13 cellular contexts compared by ENCODE assay signal in genomic region chr12:47228802-47229201, GRCh38.
DNase-seq lines count a peak whose midpoint lies in the region; ATAC-seq and TF ChIP-seq lines count a peak whose summit lies in the region.
"Had no signal": no experiment of that assay in that cellular context is flagged by ENCODE, and none has a peak within 500 bp of the region (broad histone marks: within the 10 kb centered on the region; RNA-seq: fewer than 3 reads in every experiment).

No MANE protein-coding gene starts in this region.

- 90 to 96% (median 95%) methylated on average over 4 of the region's 4 CpGs for WGBS in spleen, 5 donors

- peaks cover 82% of the 10 kb centered on the region for H3K4me1 Mint-ChIP-seq in activated naive CD4-positive, alpha-beta T cell treated with anti-CD3 and anti-CD28 coated beads, Interleukin-2, amount 10 ng/mL, durations not matched to agents 7 days and 5 days
- peaks cover 70 to 86% (median 85%) of the 10 kb centered on the region in 3 donors for H3K4me1 Mint-ChIP-seq in CD8-positive, alpha-beta memory T cell
- peaks cover 66% of the 10 kb centered on the region for H3K4me1 Mint-ChIP-seq in activated naive CD8-positive, alpha-beta T cell treated with anti-CD3 and anti-CD28 coated beads, Interleukin-2, amount 10 ng/mL, durations not matched to agents 7 days and 5 days
- peaks cover 26 to 89% (median 71%) of the 10 kb centered on the region in 4 donors for H3K4me1 Mint-ChIP-seq in naive thymus-derived CD8-positive, alpha-beta T cell

- H3K27me3 ChIP-seq in CD8-positive, alpha-beta memory T cell (ENCODE audit: insufficient read depth, low read length, poor library complexity, severe bottlenecking): no peaks in the 10 kb centered on the region
- no peaks in the 10 kb centered on the region for H3K27me3 ChIP-seq in spleen (replicated peaks in 1 of 7)
- H3K27me3 ChIP-seq: BLaER1 had no signal

- H3K27me3 Mint-ChIP-seq in activated naive CD4-positive, alpha-beta T cell treated with anti-CD3 and anti-CD28 coated beads, Interleukin-2, amount 10 ng/mL, durations not matched to agents 7 days and 5 days: no peaks in the 10 kb centered on the region
- no peaks in the 10 kb centered on the region for H3K27me3 Mint-ChIP-seq in CD8-positive, alpha-beta memory T cell
- no peaks in the 10 kb centered on the region for H3K27me3 Mint-ChIP-seq in activated naive CD8-positive, alpha-beta T cell treated with anti-CD3 and anti-CD28 coated beads, Interleukin-2, amount 10 ng/mL, durations not matched to agents 7 days and 5 days
- no peaks in the 10 kb centered on the region for H3K27me3 Mint-ChIP-seq in naive thymus-derived CD8-positive, alpha-beta T cell

- CTCF ChIA-PET in activated naive CD4-positive, alpha-beta T cell treated with anti-CD3 and anti-CD28 coated beads, Interleukin-2, amount 10 ng/mL, durations not matched to agents 7 days and 5 days (lab: Charles Lee): interaction anchor here (2.2 kb wide), 1 partner anchor 169 kb away, joined by 5 read pairs; no protein-coding TSS in a partner anchor
- CTCF ChIA-PET in CD8-positive, alpha-beta memory T cell (lab: Charles Lee): interaction anchor here (1.6 to 2.4 kb wide), 2 partner anchors 10 to 169 kb away, joined by 11 to 12 read pairs; no protein-coding TSS in a partner anchor

- no peak for TF ChIP-seq POLR2A in spleen (IDR thresholded peaks at IDR 0.05)

- H3K27ac ChIP-seq in CD8-positive, alpha-beta memory T cell (ENCODE audit: low read depth, low read length): no peak overlapping the region
- no peak overlapping the region for H3K27ac ChIP-seq in spleen
- H3K27ac ChIP-seq: BLaER1 had no signal

- H3K4me3 Mint-ChIP-seq in activated naive CD4-positive, alpha-beta T cell treated with anti-CD3 and anti-CD28 coated beads, Interleukin-2, amount 10 ng/mL, durations not matched to agents 7 days and 5 days: no peak overlapping the region
- H3K4me3 Mint-ChIP-seq in CD8-positive, alpha-beta memory T cell: peak overlapping the region in 2 of 7 donors; percentile 11 to 24
- peak overlapping the region; percentile 29 for H3K4me3 Mint-ChIP-seq in activated naive CD8-positive, alpha-beta T cell treated with anti-CD3 and anti-CD28 coated beads, Interleukin-2, amount 10 ng/mL, durations not matched to agents 7 days and 5 days
- peak overlapping the region in 7 of 10 donors; percentile 15 to 72 (median 51) for H3K4me3 Mint-ChIP-seq in naive thymus-derived CD8-positive, alpha-beta T cell

- peaks cover 65% of the 10 kb centered on the region for H3K4me1 ChIP-seq in CD8-positive, alpha-beta memory T cell (ENCODE audit: insufficient read depth, low read length)
- H3K4me1 ChIP-seq in spleen: peaks cover 8 to 72% (median 26%) of the 10 kb centered on the region in 6 donors
- H3K4me1 ChIP-seq: BLaER1 had no signal

- intact Hi-C loops in spleen (cut with DNase I; ENCODE audit: low total_unique reads): no loop called here

- H3K27ac Mint-ChIP-seq in activated naive CD4-positive, alpha-beta T cell treated with anti-CD3 and anti-CD28 coated beads, Interleukin-2, amount 10 ng/mL, durations not matched to agents 7 days and 5 days: peak overlapping the region; percentile 65
- peak overlapping the region in 7 of 8 donors; percentile 23 to 88 (median 80) for H3K27ac Mint-ChIP-seq in CD8-positive, alpha-beta memory T cell
- H3K27ac Mint-ChIP-seq in activated naive CD8-positive, alpha-beta T cell treated with anti-CD3 and anti-CD28 coated beads, Interleukin-2, amount 10 ng/mL, durations not matched to agents 7 days and 5 days: peak overlapping the region; percentile 30
- H3K27ac Mint-ChIP-seq in naive thymus-derived CD8-positive, alpha-beta T cell: peak overlapping the region in 9 of 10 donors; percentile 18 to 98 (median 87)

- no peak for DNase-seq in activated naive CD4-positive, alpha-beta T cell treated with anti-CD3 and anti-CD28 coated beads, Interleukin-2, amount 10 ng/mL, durations not matched to agents 7 days and 5 days
- DNase-seq in activated naive CD4-positive, alpha-beta T cell treated with anti-CD3 and anti-CD28 coated beads, Interleukin-2, amount 50 U/mL, for 16 hours: no peak
- DNase-seq in CD8-positive, alpha-beta memory T cell: no peak
- no peak for DNase-seq in activated naive CD8-positive, alpha-beta T cell treated with anti-CD3 and anti-CD28 coated beads, Interleukin-2, amount 10 ng/mL, durations not matched to agents 7 days and 5 days
- DNase-seq in naive thymus-derived CD8-positive, alpha-beta T cell: no peak
- no peak for DNase-seq in spleen
- DNase-seq: Caco-2, NCI-H187 treated with DMSO at 0.1 percent for 48 hours, NCI-H510A had no signal

- ATAC-seq in activated naive CD8-positive, alpha-beta T cell treated with anti-CD3 and anti-CD28 coated beads, Interleukin-2, amount 10 ng/mL, durations not matched to agents 7 days and 5 days (ENCODE audit: low read depth): no peak
- no peak for ATAC-seq in naive thymus-derived CD8-positive, alpha-beta T cell
- no peak for ATAC-seq in GM18511 (IDR thresholded peaks at IDR 0.05; ENCODE audit: unreplicated experiment)
- ATAC-seq: Panc1, Right ventricle myocardium inferior had no signal

- H3K9me3 ChIP-seq in CD8-positive, alpha-beta memory T cell (ENCODE audit: low read length): no peaks in the 10 kb centered on the region
- no peaks in the 10 kb centered on the region for H3K9me3 ChIP-seq in spleen
- H3K9me3 ChIP-seq: BLaER1, Caco-2 had no signal

- H3K4me3 ChIP-seq in CD8-positive, alpha-beta memory T cell (ENCODE audit: low read length): no peak overlapping the region
- no peak overlapping the region for H3K4me3 ChIP-seq in spleen
- H3K4me3 ChIP-seq: BLaER1 had no signal

- POLR2A ChIA-PET in CD8-positive, alpha-beta memory T cell (lab: Charles Lee): interaction anchor here (0.7 to 1.4 kb wide), 3 partner anchors 10 to 182 kb away, joined by 3 to 6 read pairs (median 4); no protein-coding TSS in a partner anchor
- POLR2A ChIA-PET in activated naive CD8-positive, alpha-beta T cell treated with anti-CD3 and anti-CD28 coated beads, Interleukin-2, amount 10 ng/mL, durations not matched to agents 7 days and 5 days (lab: Charles Lee): interaction anchor here (0.7 to 9.8 kb wide), 6 partner anchors 9 to 78 kb away, joined by 3 to 130 read pairs (median 3); no protein-coding TSS in a partner anchor
- POLR2A ChIA-PET in naive thymus-derived CD8-positive, alpha-beta T cell (lab: Charles Lee): interaction anchor here (0.5 to 1.9 kb wide), 12 partner anchors 9 to 150 kb away, joined by 3 to 10 read pairs (median 4); partner anchors contain the start of genes AMIGO2 and PCED1B

- peaks cover 31% of the 10 kb centered on the region for H3K36me3 ChIP-seq in CD8-positive, alpha-beta memory T cell (ENCODE audit: insufficient read depth, low read length)
- H3K36me3 ChIP-seq in spleen: peaks cover 0 to 70% (median 7%) of the 10 kb centered on the region in 6 donors
- H3K36me3 ChIP-seq: BLaER1 had no signal

- H3K9me3 Mint-ChIP-seq in activated naive CD4-positive, alpha-beta T cell treated with anti-CD3 and anti-CD28 coated beads, Interleukin-2, amount 10 ng/mL, durations not matched to agents 7 days and 5 days: peaks cover 2% of the 10 kb centered on the region
- no peaks in the 10 kb centered on the region for H3K9me3 Mint-ChIP-seq in CD8-positive, alpha-beta memory T cell
- peaks cover 4% of the 10 kb centered on the region for H3K9me3 Mint-ChIP-seq in activated naive CD8-positive, alpha-beta T cell treated with anti-CD3 and anti-CD28 coated beads, Interleukin-2, amount 10 ng/mL, durations not matched to agents 7 days and 5 days
- peaks cover 0 to 2% (median 0%) of the 10 kb centered on the region in 9 donors for H3K9me3 Mint-ChIP-seq in naive thymus-derived CD8-positive, alpha-beta T cell

- H3K36me3 Mint-ChIP-seq in activated naive CD4-positive, alpha-beta T cell treated with anti-CD3 and anti-CD28 coated beads, Interleukin-2, amount 10 ng/mL, durations not matched to agents 7 days and 5 days: peaks cover 80% of the 10 kb centered on the region
- peaks cover 12 to 81% (median 24%) of the 10 kb centered on the region in 3 donors for H3K36me3 Mint-ChIP-seq in CD8-positive, alpha-beta memory T cell
- H3K36me3 Mint-ChIP-seq in activated naive CD8-positive, alpha-beta T cell treated with anti-CD3 and anti-CD28 coated beads, Interleukin-2, amount 10 ng/mL, durations not matched to agents 7 days and 5 days: peaks cover 68% of the 10 kb centered on the region
- peaks cover 16 to 93% (median 62%) of the 10 kb centered on the region in 3 donors for H3K36me3 Mint-ChIP-seq in naive thymus-derived CD8-positive, alpha-beta T cell

- TF ChIP-seq CTCF in spleen (IDR thresholded peaks at IDR 0.05 in 8 of 11, conservative IDR thresholded peaks at IDR 0.05 in 3 of 11): no peak

Comparison
In these comparisons a context has a peak if more than half of its experiments do, and no peak if none do; other contexts are left out.
1. H3K27ac Mint-ChIP-seq: peak in every context shown above with its lines; median percentile 87 in naive thymus-derived CD8-positive, alpha-beta T cell; 80 in CD8-positive, alpha-beta memory T cell; 65 in activated naive CD4-positive, alpha-beta T cell treated with anti-CD3 and anti-CD28 coated beads, Interleukin-2, amount 10 ng/mL, durations not matched to agents 7 days and 5 days; 30 in activated naive CD8-positive, alpha-beta T cell treated with anti-CD3 and anti-CD28 coated beads, Interleukin-2, amount 10 ng/mL, durations not matched to agents 7 days and 5 days.